ENCODE assay signal across 18 cellular contexts in genomic region chr6:112172540-112172939, GRCh38.
A peak's percentile ranks its signal among the peaks of the same experiment; 100 is the strongest.
DNase-seq lines count a peak whose midpoint lies in the region; ATAC-seq and TF ChIP-seq lines count a peak whose summit lies in the region.
"Had no signal": no experiment of that assay in that cellular context is flagged by ENCODE, and none has a peak within 500 bp of the region (broad histone marks: within the 10 kb centered on the region; RNA-seq: fewer than 3 reads in every experiment).

No MANE protein-coding gene starts in this region.

- intact Hi-C loops in Right ventricle myocardium inferior (cut with DNase I): no loop called here
- intact Hi-C loops in left ventricle myocardium inferior (cut with micrococcal nuclease): no loop called here

- H3K27ac ChIP-seq in left ventricle myocardium inferior (replicated peaks): no peak overlapping the region
- no peak overlapping the region for H3K27ac ChIP-seq in neuronal stem cell (replicated peaks; ENCODE audit: low read length)

- TF ChIP-seq CTCF in left ventricle myocardium inferior (IDR thresholded peaks at IDR 0.05; ENCODE audit: borderline replicate concordance): no peak
- TF ChIP-seq CTCF in WTC11 (IDR thresholded peaks at IDR 0.05): no peak
- TF ChIP-seq CTCF in endothelial cell (IDR thresholded peaks at IDR 0.05; ENCODE audit: unreplicated experiment): no peak
- no peak for TF ChIP-seq CTCF in GM13976 (IDR thresholded peaks at IDR 0.05; ENCODE audit: borderline replicate concordance, control extremely low read depth, extremely low read depth, insufficient read depth, missing control alignments)

- no peak overlapping the region for H4K91ac ChIP-seq in neuronal stem cell (ENCODE audit: low read depth, low read length, poor library complexity)

- no peak overlapping the region for H2BK5ac ChIP-seq in neuronal stem cell (ENCODE audit: low read length)

- CTCF ChIA-PET in WTC11 (lab: Charles Lee): interaction anchor here (1.3 kb wide), 1 partner anchor 9 kb away, joined by 3 read pairs; no protein-coding TSS in a partner anchor

- H3K4ac ChIP-seq in neuronal stem cell (ENCODE audit: low read length): no peak overlapping the region

- H4K8ac ChIP-seq in neuronal stem cell (ENCODE audit: low read depth, low read length): no peak overlapping the region

- H3K18ac ChIP-seq in neuronal stem cell (ENCODE audit: low read length): no peak overlapping the region

- no peak overlapping the region for H3K14ac ChIP-seq in neuronal stem cell (ENCODE audit: low read length)

- H3K27ac Mint-ChIP-seq in WTC11: no peak overlapping the region
- H3K27ac Mint-ChIP-seq in endothelial cell (ENCODE audit: unreplicated experiment): peak overlapping the region; percentile 91
- H3K27ac Mint-ChIP-seq: CD4-positive, CD25-positive, alpha-beta regulatory T cell; CD8-positive, alpha-beta memory T cell; H9 had no signal

- H3K4me2 ChIP-seq in neuronal stem cell (ENCODE audit: insufficient read depth, low read length, poor library complexity, severe bottlenecking): no peak overlapping the region

- H3K79me1 ChIP-seq in neuronal stem cell (ENCODE audit: low read depth, low read length): no peaks in the 10 kb centered on the region

- no peak overlapping the region for H3K23ac ChIP-seq in neuronal stem cell (ENCODE audit: low read depth, low read length, poor library complexity)

- WGBS in neuronal stem cell (ENCODE audit: extremely low coverage in 2 of 2, insufficient read length in 2 of 2, insufficient replicate concordance in 1 of 2), 2 donors: no CpG with 5 or more reads among the region's 7 CpGs

- DNase-seq in Right ventricle myocardium inferior (ENCODE audit: missing footprints) (no peak), left ventricle myocardium inferior (no peak), WTC11 (ENCODE audit: low spot score) (no peak), endothelial cell (ENCODE audit: low spot score) (peak; percentile 41), neuronal stem cell (ENCODE audit: low spot score) (no peak), GM13976 (ENCODE audit: low spot score) (no peak), NCI-H2107 (lab: John Stamatoyannopoulos, UW) (no peak)
- DNase-seq: ACHN; BE2C; C1 segment of cervical spinal cord; CD4-positive, CD25-positive, alpha-beta regulatory T cell; CD8-positive, alpha-beta memory T cell; COR-L47; DMS 273 treated with DMSO at 0.1 percent for 48 hours; DMS79; GDM1; H9; IMR-90 had no signal

- H3K4me1 Mint-ChIP-seq in WTC11: peaks cover 17% of the 10 kb centered on the region
- peaks cover 27% of the 10 kb centered on the region for H3K4me1 Mint-ChIP-seq in endothelial cell (ENCODE audit: unreplicated experiment)
- H3K4me1 Mint-ChIP-seq: CD4-positive, CD25-positive, alpha-beta regulatory T cell; CD8-positive, alpha-beta memory T cell had no signal

- H3K9ac ChIP-seq in neuronal stem cell (ENCODE audit: low read depth, low read length, poor library complexity): no peak overlapping the region

- no peak overlapping the region for H2AK5ac ChIP-seq in neuronal stem cell (ENCODE audit: low read depth, low read length)

- H3K27me3 Mint-ChIP-seq in WTC11 (ENCODE audit: low read depth) (no peaks in the 10 kb centered on the region; the same call in 1 of the 2 replicates), endothelial cell (ENCODE audit: unreplicated experiment) (no peaks in the 10 kb centered on the region)

- H3K4me3 ChIP-seq in left ventricle myocardium inferior: no peak overlapping the region
- no peak overlapping the region for H3K4me3 ChIP-seq in neuronal stem cell (ENCODE audit: low read length in 2 of 2)

- H2AFZ ChIP-seq in neuronal stem cell (ENCODE audit: low read length): peak overlapping the region; percentile 78

- no peak overlapping the region for H2BK120ac ChIP-seq in neuronal stem cell (ENCODE audit: low read depth, low read length)

- H2BK15ac ChIP-seq in neuronal stem cell (ENCODE audit: low read length): no peak overlapping the region

- H3K36me3 ChIP-seq in left ventricle myocardium inferior (peaks cover 94% of the 10 kb centered on the region), neuronal stem cell (replicated peaks in 1 of 2; ENCODE audit: control insufficient read depth in 2 of 2, insufficient read depth in 2 of 2, low read length in 2 of 2) (no peaks in the 10 kb centered on the region)
- H3K36me3 ChIP-seq: BE2C had no signal

- no peak overlapping the region for H2BK12ac ChIP-seq in neuronal stem cell (ENCODE audit: low read length)

- peak; percentile 24 for ATAC-seq in Right ventricle myocardium inferior
- peak; percentile 69 for ATAC-seq in WTC11

- H3K4me1 ChIP-seq in left ventricle myocardium inferior (no peaks in the 10 kb centered on the region), neuronal stem cell (ENCODE audit: control insufficient read depth in 2 of 2, insufficient read depth in 1 of 2, low read depth in 1 of 2, low read length in 2 of 2) (peaks cover under 1 to 13% of the 10 kb centered on the region in 2 donors)
- H3K4me1 ChIP-seq: BE2C had no signal

- in situ Hi-C loops in GM13976 (cut with MboI; ENCODE audit: low sequenced_read_pairs, unreplicated experiment): no loop called here

- H3K9me3 Mint-ChIP-seq in WTC11 (no peaks in the 10 kb centered on the region), endothelial cell (ENCODE audit: unreplicated experiment) (no peaks in the 10 kb centered on the region)
- H3K9me3 Mint-ChIP-seq: CD8-positive, alpha-beta memory T cell; H9 had no signal

- H3K36me3 Mint-ChIP-seq in WTC11 (no peaks in the 10 kb centered on the region), endothelial cell (ENCODE audit: low read depth, unreplicated experiment) (no peaks in the 10 kb centered on the region)
- H3K36me3 Mint-ChIP-seq: CD4-positive, CD25-positive, alpha-beta regulatory T cell; CD8-positive, alpha-beta memory T cell had no signal

- POLR2A ChIA-PET in WTC11 (lab: Charles Lee): no interaction called here

- H3K9me3 ChIP-seq in left ventricle myocardium inferior (replicated peaks) (no peaks in the 10 kb centered on the region), neuronal stem cell (replicated peaks in 1 of 2; ENCODE audit: control insufficient read depth in 2 of 2, insufficient read depth in 1 of 2, low read depth in 1 of 2, low read length in 2 of 2) (no peaks in the 10 kb centered on the region)
- H3K9me3 ChIP-seq: BE2C had no signal

- no peak overlapping the region for H3K4me3 Mint-ChIP-seq in WTC11
- H3K4me3 Mint-ChIP-seq in endothelial cell (ENCODE audit: unreplicated experiment): no peak overlapping the region
- H3K4me3 Mint-ChIP-seq: CD4-positive, CD25-positive, alpha-beta regulatory T cell; CD8-positive, alpha-beta memory T cell; H9 had no signal

- no peaks in the 10 kb centered on the region for H3K27me3 ChIP-seq in left ventricle myocardium inferior (ENCODE audit: low read depth)
- no peaks in the 10 kb centered on the region for H3K27me3 ChIP-seq in neuronal stem cell (ENCODE audit: control insufficient read depth in 3 of 3, insufficient read depth in 3 of 3, low read depth in 1 of 3, low read length in 3 of 3)
- H3K27me3 ChIP-seq: BE2C had no signal

TF ChIP-seq in WTC11, 78 proteins besides CTCF, POLR2A, EP300 and RAD21:
- TF ChIP-seq STAT6 (CRISPR knock-in tag; conservative IDR thresholded peaks at IDR 0.05; ENCODE audit: low read depth) (no peak), ZNF396 (CRISPR knock-in tag; IDR thresholded peaks at IDR 0.05; ENCODE audit: borderline replicate concordance) (no peak), MLX (CRISPR knock-in tag; IDR thresholded peaks at IDR 0.05) (no peak), ATF1 (CRISPR knock-in tag; IDR thresholded peaks at IDR 0.05) (no peak), JUN (CRISPR knock-in tag; IDR thresholded peaks at IDR 0.05) (no peak), EMX1 (CRISPR knock-in tag; IDR thresholded peaks at IDR 0.05) (no peak), ATF6 (CRISPR knock-in tag; IDR thresholded peaks at IDR 0.05) (no peak), HMGA2 (CRISPR knock-in tag; IDR thresholded peaks at IDR 0.05) (no peak), ZNF423 (CRISPR knock-in tag; IDR thresholded peaks at IDR 0.05) (no peak), ZNF232 (CRISPR knock-in tag; IDR thresholded peaks at IDR 0.05) (no peak)
